ENCODE assay signal across 32 cellular contexts in the genomic region with DNA sequence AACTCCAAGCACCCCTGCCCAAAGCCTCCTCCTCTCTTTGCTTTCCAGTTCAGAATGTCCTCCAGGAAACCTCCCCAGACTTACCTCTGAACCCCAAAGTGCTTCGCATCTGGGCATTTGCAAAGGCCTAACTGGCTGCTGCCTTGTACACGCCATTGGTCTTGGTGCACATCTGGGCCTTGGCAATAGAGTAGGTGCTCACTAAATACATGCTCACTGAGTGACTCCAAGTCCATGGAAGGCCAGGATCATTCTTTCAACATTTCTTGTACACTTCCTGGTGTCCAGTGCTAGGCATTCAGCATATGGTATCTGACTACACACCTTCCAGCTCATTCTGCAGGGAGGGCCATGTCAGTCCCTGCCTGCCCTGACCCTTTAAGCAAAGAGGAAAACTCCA.
"Had no signal": no experiment of that assay in that cellular context is flagged by ENCODE, and none has a peak within 500 bp of the region (broad histone marks: within the 10 kb centered on the region; RNA-seq: fewer than 3 reads in every experiment).

No MANE protein-coding gene starts in this region.

- H3K9me3 ChIP-seq: esophagus squamous epithelium had no signal

- FAIRE-seq: astrocyte, bronchial epithelial cell had no signal

- H3K4me1 Mint-ChIP-seq: central memory CD8-positive, alpha-beta T cell had no signal

- H3K4me3 Mint-ChIP-seq: activated CD4-positive, alpha-beta memory T cell treated with anti-CD3 and anti-CD28 coated beads, Interleukin-2, amount 10 ng/mL, durations not matched to agents 7 days and 5 days; activated CD4-positive, alpha-beta T cell treated with anti-CD3 and anti-CD28 coated beads for 36 hours; activated CD4-positive, alpha-beta T cell treated with anti-CD3 and anti-CD28 coated beads, Interleukin-2, amount 10 ng/mL, durations not matched to agents 24 days and 14 days; activated naive CD8-positive, alpha-beta T cell; activated T-cell treated with anti-CD3 and anti-CD28 coated beads, Interleukin-2, amount 50 U/mL, for 24 hours; activated T-cell treated with anti-CD3 and anti-CD28 coated beads, Interleukin-2, amount 50 U/mL, for 72 hours; central memory CD8-positive, alpha-beta T cell; dendritic cell treated with granulocyte-macrophage colony-stimulating factor and Interleukin-4, amounts not matched to agents 40 ng/mL and 50 ng/mL, for 4 days; T-helper 17 cell; T-helper 2 cell treated with Interferon-gamma antibody and Interleukin-4, amounts not matched to agents 5 μg/mL and 100 μg/mL, for 36 hours had no signal

- H3K4me3 ChIP-seq: coronary artery, dorsolateral prefrontal cortex, esophagus squamous epithelium had no signal

- H3K27ac Mint-ChIP-seq: activated CD4-positive, alpha-beta memory T cell treated with anti-CD3 and anti-CD28 coated beads, Interleukin-2, amount 10 ng/mL, durations not matched to agents 7 days and 5 days; activated CD4-positive, alpha-beta T cell treated with anti-CD3 and anti-CD28 coated beads for 36 hours; activated CD4-positive, alpha-beta T cell treated with anti-CD3 and anti-CD28 coated beads, Interleukin-2, amount 10 ng/mL, durations not matched to agents 24 days and 14 days; activated naive CD8-positive, alpha-beta T cell; activated T-cell treated with anti-CD3 and anti-CD28 coated beads, Interleukin-2, amount 50 U/mL, for 24 hours; activated T-cell treated with anti-CD3 and anti-CD28 coated beads, Interleukin-2, amount 50 U/mL, for 72 hours; dendritic cell treated with granulocyte-macrophage colony-stimulating factor and Interleukin-4, amounts not matched to agents 40 ng/mL and 50 ng/mL, for 4 days; T-helper 17 cell; T-helper 2 cell treated with Interferon-gamma antibody and Interleukin-4, amounts not matched to agents 5 μg/mL and 100 μg/mL, for 36 hours had no signal

- H3K36me3 ChIP-seq: brain microvascular endothelial cell, esophagus squamous epithelium had no signal

- H3K27me3 ChIP-seq: brain microvascular endothelial cell, dorsolateral prefrontal cortex, esophagus squamous epithelium had no signal

- H3K9me3 Mint-ChIP-seq: activated CD4-positive, alpha-beta memory T cell treated with anti-CD3 and anti-CD28 coated beads, Interleukin-2, amount 10 ng/mL, durations not matched to agents 7 days and 5 days; activated CD4-positive, alpha-beta T cell treated with anti-CD3 and anti-CD28 coated beads, Interleukin-2, amount 10 ng/mL, durations not matched to agents 24 days and 14 days; activated T-cell treated with anti-CD3 and anti-CD28 coated beads, Interleukin-2, amount 50 U/mL, for 24 hours; activated T-cell treated with anti-CD3 and anti-CD28 coated beads, Interleukin-2, amount 50 U/mL, for 72 hours; central memory CD8-positive, alpha-beta T cell; dendritic cell treated with granulocyte-macrophage colony-stimulating factor and Interleukin-4, amounts not matched to agents 40 ng/mL and 50 ng/mL, for 4 days; T-helper 2 cell treated with Interferon-gamma antibody and Interleukin-4, amounts not matched to agents 5 μg/mL and 100 μg/mL, for 36 hours had no signal

- DNase-seq: activated CD4-positive, alpha-beta memory T cell treated with anti-CD3 and anti-CD28 coated beads, Interleukin-2, amount 10 ng/mL, durations not matched to agents 7 days and 5 days; activated CD4-positive, alpha-beta T cell treated with anti-CD3 and anti-CD28 coated beads for 36 hours; activated CD4-positive, alpha-beta T cell treated with anti-CD3 and anti-CD28 coated beads, Interleukin-2, amount 10 ng/mL, durations not matched to agents 24 days and 14 days; activated CD4-positive, alpha-beta T cell treated with anti-CD3 and anti-CD28 coated beads, Interleukin-2, amount 50 U/mL, for 4 hours; activated CD4-positive, CD25-positive, alpha-beta regulatory T cell; activated CD4-positive, CD25-positive, alpha-beta regulatory T cell treated with anti-CD3 and anti-CD28 coated beads, Interleukin-2, amount 50 U/mL, for 72 hours; activated CD8-positive, alpha-beta memory T cell treated with anti-CD3 and anti-CD28 coated beads, Interleukin-2, amount 50 U/mL, for 48 hours; activated effector memory CD4-positive, alpha-beta T cell treated with Interleukin-2 at 50 U/mL for 16 hours; activated gamma-delta T cell treated with Interleukin-2 at 50 U/mL for 16 hours; activated naive CD4-positive, alpha-beta T cell treated with anti-CD3 and anti-CD28 coated beads, Interleukin-2, amount 50 U/mL, for 16 hours; activated naive CD4-positive, alpha-beta T cell treated with Interleukin-2 at 50 U/mL for 16 hours; activated T-cell treated with anti-CD3 and anti-CD28 coated beads for 4 hours; activated T-cell treated with anti-CD3 and anti-CD28 coated beads, Interleukin-2, amount 50 U/mL, for 24 hours; activated T-cell treated with anti-CD3 and anti-CD28 coated beads, Interleukin-2, amount 50 U/mL, for 72 hours; amniotic stem cell; anterior cingulate cortex; brain microvascular endothelial cell; dorsolateral prefrontal cortex; effector memory CD4-positive, alpha-beta T cell; erythroblast; esophagus squamous epithelium; foreskin melanocyte; T-helper 1 cell; T-helper 17 cell; T1000 had no signal

- H3K36me3 Mint-ChIP-seq: activated naive CD8-positive, alpha-beta T cell had no signal

- H3K27me3 Mint-ChIP-seq: activated CD4-positive, alpha-beta memory T cell treated with anti-CD3 and anti-CD28 coated beads, Interleukin-2, amount 10 ng/mL, durations not matched to agents 7 days and 5 days; activated CD4-positive, alpha-beta T cell treated with anti-CD3 and anti-CD28 coated beads for 36 hours; activated CD4-positive, alpha-beta T cell treated with anti-CD3 and anti-CD28 coated beads, Interleukin-2, amount 10 ng/mL, durations not matched to agents 24 days and 14 days; activated naive CD8-positive, alpha-beta T cell; activated T-cell treated with anti-CD3 and anti-CD28 coated beads, Interleukin-2, amount 50 U/mL, for 24 hours; central memory CD8-positive, alpha-beta T cell; dendritic cell treated with granulocyte-macrophage colony-stimulating factor and Interleukin-4, amounts not matched to agents 40 ng/mL and 50 ng/mL, for 4 days; T-helper 17 cell had no signal

- ATAC-seq: activated CD4-positive, alpha-beta T cell treated with anti-CD3 and anti-CD28 coated beads for 36 hours; activated T-cell treated with anti-CD3 and anti-CD28 coated beads, Interleukin-2, amount 50 U/mL, for 72 hours; T-helper 17 cell had no signal

- H3K27ac ChIP-seq: brain microvascular endothelial cell, coronary artery had no signal
